ENCODE assay signal across 20 cellular contexts in the genomic region with DNA sequence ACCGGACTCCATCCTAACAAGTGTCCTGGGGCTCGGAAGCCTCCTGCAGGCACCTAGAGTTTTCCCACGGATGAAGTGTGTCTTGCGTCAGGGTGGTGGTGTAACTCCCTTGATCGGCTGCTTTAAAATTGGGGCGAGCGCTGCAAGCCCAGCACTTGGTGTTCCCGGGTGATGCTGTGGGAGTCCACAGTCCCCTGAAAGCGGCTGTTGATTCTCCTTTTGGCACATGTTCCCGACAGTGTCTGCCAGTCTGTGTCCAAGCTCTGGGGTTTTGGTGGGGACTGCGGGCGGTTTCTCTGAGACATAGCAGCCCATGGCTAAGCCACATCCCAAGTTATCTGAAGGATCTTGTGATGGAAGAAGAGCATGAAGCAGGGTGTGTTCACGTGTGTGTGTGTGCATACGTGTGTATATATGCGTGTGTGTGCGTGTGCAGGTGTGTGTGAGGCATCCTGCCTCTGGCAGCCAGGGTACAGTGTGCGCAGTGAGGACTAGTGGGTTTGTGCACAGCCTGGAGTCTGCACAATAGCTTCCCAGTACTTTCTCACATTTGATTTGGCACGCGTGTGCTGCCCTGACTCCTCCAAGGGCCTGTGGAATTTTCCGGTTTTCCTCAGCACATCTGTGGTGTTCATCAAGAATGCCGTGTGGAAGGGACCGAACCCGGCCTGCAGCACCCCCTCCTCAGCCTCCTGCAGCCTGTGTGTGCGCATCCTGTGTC. TPM values are rescaled to one million over a fixed set of nuclear protein-coding genes. Genes with fewer than 3 reads are reported as not detected.
DNase-seq lines count a peak whose midpoint lies in the region; ATAC-seq and TF ChIP-seq lines count a peak whose summit lies in the region.
"Had no signal": no experiment of that assay in that cellular context is flagged by ENCODE, and none has a peak within 500 bp of the region (broad histone marks: within the 10 kb centered on the region; RNA-seq: fewer than 3 reads in every experiment).

No MANE protein-coding gene starts in this region.

- no peaks in the 10 kb centered on the region for H3K27me3 ChIP-seq in RWPE2 (ENCODE audit: insufficient read depth, poor library complexity, severe bottlenecking)
- no peaks in the 10 kb centered on the region for H3K27me3 ChIP-seq in endodermal cell (ENCODE audit: control insufficient read depth, insufficient read depth, low read length, poor library complexity, severe bottlenecking)

- peak; percentile 42 for DNase-seq in RWPE2 (ENCODE audit: low spot score)
- peak; percentile 29 for DNase-seq in endodermal cell
- peak; percentile 77 for DNase-seq in mesenteric fat pad (ENCODE audit: low spot score)
- peak; percentile 73 for DNase-seq in superior temporal gyrus (ENCODE audit: extremely low spot score)
- DNase-seq in activated CD4-positive, alpha-beta T cell treated with anti-CD3 and anti-CD28 coated beads for 1 hour: no peak
- no peak for DNase-seq in GM13977 (ENCODE audit: low spot score)
- DNase-seq: NCI-H1105, NCI-H1694 treated with DMSO at 0.1 percent for 48 hours, NCI-H345, NCI-H526 had no signal

- H3K27me3 Mint-ChIP-seq in endodermal cell (ENCODE audit: insufficient read depth): peaks cover 2% of the 10 kb centered on the region

- H3K9ac ChIP-seq in endodermal cell (ENCODE audit: extremely low read depth, low read length, poor library complexity, severe bottlenecking): no peak overlapping the region

- H3K27ac ChIP-seq in RWPE2 (ENCODE audit: poor library complexity, severe bottlenecking) (no peak overlapping the region), endodermal cell (ENCODE audit: low read depth, low read length) (no peak overlapping the region)

- H3K4me1 Mint-ChIP-seq in endodermal cell: no peaks in the 10 kb centered on the region
- H3K4me1 Mint-ChIP-seq: CD14-positive monocyte had no signal

- H3K36me3 Mint-ChIP-seq in endodermal cell (ENCODE audit: low read depth): peaks cover 18% of the 10 kb centered on the region
- H3K36me3 Mint-ChIP-seq: CD14-positive monocyte, IgD-negative memory B cell had no signal

- in situ Hi-C loops in GM13977 (cut with MboI; ENCODE audit: low pct_unique_long_range_greater_than_20kb, low sequenced_read_pairs, unreplicated experiment): no loop called here

- no peak overlapping the region for H3K4me3 Mint-ChIP-seq in endodermal cell
- H3K4me3 Mint-ChIP-seq: CD14-positive monocyte, IgD-negative memory B cell had no signal

- 90 to 94% methylated on average over 19 to 24 of the region's 24 CpGs for WGBS in endodermal cell (ENCODE audit: insufficient coverage in 1 of 2, insufficient read length in 1 of 2), 2 experiments

- no peaks in the 10 kb centered on the region for H3K9me3 ChIP-seq in RWPE2 (ENCODE audit: severe bottlenecking)
- peaks cover 17% of the 10 kb centered on the region for H3K9me3 ChIP-seq in endodermal cell (ENCODE audit: control insufficient read depth, low read length)

- no peaks in the 10 kb centered on the region for H3K36me3 ChIP-seq in RWPE2 (ENCODE audit: low read depth)
- H3K36me3 ChIP-seq in endodermal cell (ENCODE audit: control insufficient read depth, insufficient read depth, low read length): no peaks in the 10 kb centered on the region

- H3K4me1 ChIP-seq in RWPE2 (ENCODE audit: insufficient read depth, poor library complexity, severe bottlenecking): no peaks in the 10 kb centered on the region
- H3K4me1 ChIP-seq in endodermal cell (ENCODE audit: control insufficient read depth, insufficient read depth, low read length): no peaks in the 10 kb centered on the region

- no peak overlapping the region for H3K27ac Mint-ChIP-seq in endodermal cell
- H3K27ac Mint-ChIP-seq: IgD-negative memory B cell had no signal

- no peaks in the 10 kb centered on the region for H3K9me3 Mint-ChIP-seq in endodermal cell

- H3K4me3 ChIP-seq in RWPE2 (ENCODE audit: severe bottlenecking) (no peak overlapping the region), endodermal cell (ENCODE audit: low read length) (no peak overlapping the region)

- peak; percentile 17; the same call in 1 of the 3 replicates for ATAC-seq in RWPE2 (ENCODE audit: low read depth)
- no peak for ATAC-seq in HG03439 (IDR thresholded peaks at IDR 0.05; ENCODE audit: unreplicated experiment)
- no peak for ATAC-seq in HG02798 (IDR thresholded peaks at IDR 0.05; ENCODE audit: poor library complexity, unreplicated experiment)

- TF ChIP-seq CTCF in RWPE2 (IDR thresholded peaks at IDR 0.05; ENCODE audit: poor library complexity, severe bottlenecking) (no peak), endodermal cell (conservative IDR thresholded peaks at IDR 0.05) (no peak), GM13977 (IDR thresholded peaks at IDR 0.05; ENCODE audit: extremely low read depth, insufficient read depth, missing control alignments) (no peak)

RNA-seq across cellular contexts. Expression of gene SLC25A48, which starts 16.9 kb away (rescaled TPM):
- 1 to 10 TPM; 2.5 to 5.9 TPM for total RNA-seq in endodermal cell
- 1.6 TPM for polyA plus RNA-seq in endodermal cell (2013, experiment 1 of 2)
- 0.79 TPM for polyA plus RNA-seq in endodermal cell (2013, experiment 2 of 2)
- not detected for total RNA-seq in mesenteric fat pad
- total RNA-seq: A673, Daoy, HT-29, LHCN-M2, RPMI7951 had no signal
- polyA plus RNA-seq: CD14-positive monocyte, IgD-negative memory B cell had no signal

RNA-seq across cellular contexts. Expression of gene IL9, which starts 44.3 kb away (rescaled TPM):
- total RNA-seq in endodermal cell (not detected), mesenteric fat pad (not detected)
- polyA plus RNA-seq in endodermal cell (2013, experiment 1 of 2): not detected
- polyA plus RNA-seq in endodermal cell (2013, experiment 2 of 2): not detected
- total RNA-seq: A673, Daoy, H1, HT-29, LHCN-M2, RPMI7951 had no signal
- polyA plus RNA-seq: CD14-positive monocyte, H1, IgD-negative memory B cell had no signal

Comparison
In these comparisons a context has a peak if more than half of its experiments do, and no peak if none do; other contexts are left out.
1. DNase-seq: peak in RWPE2 (single experiment), endodermal cell (single experiment), mesenteric fat pad (single experiment) and superior temporal gyrus (single experiment); none in activated CD4-positive, alpha-beta T cell treated with anti-CD3 and anti-CD28 coated beads for 1 hour (single experiment) and GM13977 (single experiment).